In genomic region chr4:169621754-169622481, GRCh38 we compare ENCODE assay signal across 8 cellular contexts. TPM values are rescaled to one million over a fixed set of nuclear protein-coding genes. Genes with fewer than 3 reads are reported as not detected.
DNase-seq lines count a peak whose midpoint lies in the region; ATAC-seq and TF ChIP-seq lines count a peak whose summit lies in the region.

No MANE protein-coding gene starts in this region.

- H3K27ac Mint-ChIP-seq in CD14-positive monocyte (peak overlapping the region; percentile 68 to 100 (median 85)), mesothelial cell of epicardium (peak overlapping the region; percentile 87)

- intact Hi-C loops in CD14-positive monocyte (cut with micrococcal nuclease) (loop anchor here (5.0 to 10.0 kb wide), 3 partner anchors 35 to 403 kb away; partner anchors contain the start of genes HPF1 (in 1 of the 2) and MFAP3L (in 1 of the 2)), mammary epithelial cell (cut with micrococcal nuclease) (no loop called here)

- H3K9me3 Mint-ChIP-seq in CD14-positive monocyte (no peaks in the 10 kb centered on the region), mesothelial cell of epicardium (no peaks in the 10 kb centered on the region)

- dilution Hi-C loops in mammary epithelial cell (cut with HindIII; ENCODE audit: low sequenced_read_pairs): no loop called here

- CTCF ChIA-PET in mammary epithelial cell (lab: Charles Lee; ENCODE audit: low non-redundant PET): no interaction called here

- ATAC-seq in GM21515 (IDR thresholded peaks at IDR 0.05; ENCODE audit: unreplicated experiment) (peak; percentile 13), HG03280 (IDR thresholded peaks at IDR 0.05; ENCODE audit: unreplicated experiment) (no peak)

- H3K27ac ChIP-seq in OCI-LY3 (ENCODE audit: low read length) (no peak overlapping the region), mammary epithelial cell (ENCODE audit: insufficient read depth, low read depth, low read length) (peak overlapping the region; percentile 99)

- H2AFZ ChIP-seq in OCI-LY3 (ENCODE audit: low read depth, low read length): no peak overlapping the region
- no peak overlapping the region for H2AFZ ChIP-seq in mammary epithelial cell (ENCODE audit: low read depth, low read length)

- DNase-seq in CD14-positive monocyte (ENCODE audit: low spot score): no peak
- DNase-seq in mammary epithelial cell: peak; percentile 58
- no peak for DNase-seq in mesothelial cell of epicardium (ENCODE audit: low spot score in 2 of 2, unreplicated experiment in 2 of 2)
- no peak for DNase-seq in cerebellum (ENCODE audit: low spot score)
- no peak for DNase-seq in NCI-H1092 treated with DMSO at 0.1 percent for 48 hours (lab: John Stamatoyannopoulos, UW)

- 6% methylated on average over 6 of the region's 6 CpGs for WGBS in mammary epithelial cell (ENCODE audit: low coverage, missing lambda C conversion rate)

- BruUV-seq in mammary epithelial cell (replicated peaks; lab: Mats Ljungman, UMichigan): no TSS peak

- peak overlapping the region; percentile 83 for H3K4me3 ChIP-seq in OCI-LY3 (ENCODE audit: low read length)
- peak overlapping the region; percentile 77 to 98 (median 83) for H3K4me3 ChIP-seq in mammary epithelial cell (replicated peaks in 1 of 3; ENCODE audit: insufficient read depth in 1 of 3, low read depth in 2 of 3, low read length in 3 of 3)

- in situ Hi-C loops in mammary epithelial cell (cut with MboI; ENCODE audit: low sequenced_read_pairs in 2 of 2): loop anchor here (25.0 kb wide), 1 partner anchor 415 kb away; the partner anchor contains the start of gene MFAP3L (in 2 of the 2)

- H4K20me1 ChIP-seq in OCI-LY3 (ENCODE audit: insufficient read depth, low read length): peaks cover 20% of the 10 kb centered on the region; the same call in 1 of the 2 replicates
- H4K20me1 ChIP-seq in mammary epithelial cell (ENCODE audit: insufficient read depth, low read length): no peaks in the 10 kb centered on the region

- no peaks in the 10 kb centered on the region for H3K27me3 ChIP-seq in OCI-LY3 (ENCODE audit: low read depth, low read length)
- no peaks in the 10 kb centered on the region for H3K27me3 ChIP-seq in mammary epithelial cell (ENCODE audit: insufficient read depth, low read length)

- peaks cover 64% of the 10 kb centered on the region for H3K79me2 ChIP-seq in OCI-LY3 (ENCODE audit: low read length)
- H3K79me2 ChIP-seq in mammary epithelial cell (ENCODE audit: insufficient read depth, low read length): peaks cover 62% of the 10 kb centered on the region

- H3K4me1 Mint-ChIP-seq in CD14-positive monocyte (peaks cover 34% of the 10 kb centered on the region), mesothelial cell of epicardium (peaks cover 33% of the 10 kb centered on the region)

- TF ChIP-seq CTCF in CD14-positive monocyte (IDR thresholded peaks at IDR 0.05) (no peak), OCI-LY3 (IDR thresholded peaks at IDR 0.05; ENCODE audit: low read depth, low read length) (no peak), mammary epithelial cell (conservative IDR thresholded peaks at IDR 0.05 in 1 of 2, IDR thresholded peaks at IDR 0.05 in 1 of 2; ENCODE audit: extremely low read depth in 1 of 2, insufficient read depth in 1 of 2, low read depth in 1 of 2, low read length in 2 of 2) (no peak), mesothelial cell of epicardium (IDR thresholded peaks at IDR 0.05; ENCODE audit: unreplicated experiment) (no peak)

- peaks cover 10 to 11% of the 10 kb centered on the region in 2 donors for H3K36me3 Mint-ChIP-seq in CD14-positive monocyte
- no peaks in the 10 kb centered on the region for H3K36me3 Mint-ChIP-seq in mesothelial cell of epicardium

- no peaks in the 10 kb centered on the region for H3K36me3 ChIP-seq in OCI-LY3 (replicated peaks; ENCODE audit: low read depth, low read length)
- no peaks in the 10 kb centered on the region for H3K36me3 ChIP-seq in mammary epithelial cell (ENCODE audit: insufficient read depth, low read length)

- H3K4me3 Mint-ChIP-seq in CD14-positive monocyte (peak overlapping the region; percentile 63 to 70), mesothelial cell of epicardium (peak overlapping the region; percentile 99)

- peaks cover 0 to 9% (median 3%) of the 10 kb centered on the region in 3 donors for H3K27me3 Mint-ChIP-seq in CD14-positive monocyte (ENCODE audit: low read depth in 3 of 3)
- no peaks in the 10 kb centered on the region for H3K27me3 Mint-ChIP-seq in mesothelial cell of epicardium (ENCODE audit: low read depth)

- H3K4me1 ChIP-seq in OCI-LY3 (ENCODE audit: low read length) (peaks cover 16% of the 10 kb centered on the region), mammary epithelial cell (ENCODE audit: insufficient read depth, low read length) (peaks cover 13% of the 10 kb centered on the region)

- H3K9ac ChIP-seq in OCI-LY3 (ENCODE audit: low read length) (peak overlapping the region; percentile 91), mammary epithelial cell (ENCODE audit: insufficient read depth, low read length) (peak overlapping the region; percentile 97)

- H3K4me2 ChIP-seq in OCI-LY3 (ENCODE audit: low read length): peak overlapping the region; percentile 94
- H3K4me2 ChIP-seq in mammary epithelial cell (ENCODE audit: insufficient read depth, low read depth, low read length): peak overlapping the region; percentile 98

- H3K9me3 ChIP-seq in OCI-LY3 (ENCODE audit: insufficient read depth, low read length) (no peaks in the 10 kb centered on the region), mammary epithelial cell (replicated peaks; ENCODE audit: insufficient read depth, low read length) (no peaks in the 10 kb centered on the region)

RNA-seq across cellular contexts. Expression of gene CLCN3, which starts 1.5 kb away (rescaled TPM):
- 1 to 10 TPM; 5.4 to 7.8 TPM for polyA plus RNA-seq in CD14-positive monocyte
- 10 to 100 TPM; 29.4 to 30.2 TPM for total RNA-seq in mammary epithelial cell
- 13.0 TPM for polyA plus RNA-seq in mammary epithelial cell
- polyA minus RNA-seq in mammary epithelial cell: 28.2 TPM
- 57.4 to 59.4 TPM (median 58.3 TPM) in 3 replicates for total RNA-seq in mesothelial cell of epicardium
- 105 TPM for total RNA-seq in cerebellum

RNA-seq across cellular contexts. Expression of gene NEK1, which starts 9.5 kb away (rescaled TPM):
- polyA plus RNA-seq in CD14-positive monocyte: 1 to 10 TPM; 2.7 to 5.5 TPM
- 10 to 100 TPM; 14.7 to 20.7 TPM for total RNA-seq in mammary epithelial cell
- 4.7 TPM for polyA plus RNA-seq in mammary epithelial cell
- 3.6 TPM for polyA minus RNA-seq in mammary epithelial cell
- total RNA-seq in mesothelial cell of epicardium: 19.0 to 21.3 TPM (median 20.3 TPM) in 3 replicates
- 31.6 TPM for total RNA-seq in cerebellum
